In genomic region chr20:51482836-51483235, GRCh38 we compare ENCODE assay signal across 27 cellular contexts. TPM values are rescaled to one million over a fixed set of nuclear protein-coding genes. Genes with fewer than 3 reads are reported as not detected.
DNase-seq lines count a peak whose midpoint lies in the region; ATAC-seq and TF ChIP-seq lines count a peak whose summit lies in the region.
"Had no signal": no experiment of that assay in that cellular context is flagged by ENCODE, and none has a peak within 500 bp of the region (broad histone marks: within the 10 kb centered on the region; RNA-seq: fewer than 3 reads in every experiment).

No MANE protein-coding gene starts in this region.

- H3K9me3 Mint-ChIP-seq in activated T-cell treated with anti-CD3 and anti-CD28 coated beads, Interleukin-2, amount 50 U/mL, for 24 hours, result peaks cover 6% of the 10 kb centered on the region
- peaks cover 2% of the 10 kb centered on the region for H3K9me3 Mint-ChIP-seq in activated CD8-positive, alpha-beta T cell treated with anti-CD3 and anti-CD28 coated beads for 36 hours
- H3K9me3 Mint-ChIP-seq in immature natural killer cell (no peaks in the 10 kb centered on the region), type B pancreatic cell (no peaks in the 10 kb centered on the region)
- H3K9me3 Mint-ChIP-seq: T-cell had no signal

- no peak for TF ChIP-seq CTCF in activated CD8-positive, alpha-beta T cell treated with anti-CD3 and anti-CD28 coated beads for 36 hours (IDR thresholded peaks at IDR 0.05)
- TF ChIP-seq CTCF in type B pancreatic cell (conservative IDR thresholded peaks at IDR 0.05) (no peak), A673 (conservative IDR thresholded peaks at IDR 0.05; ENCODE audit: low read depth, low read length) (no peak)

- H3K4me3 Mint-ChIP-seq in activated T-cell treated with anti-CD3 and anti-CD28 coated beads, Interleukin-2, amount 50 U/mL, for 24 hours, result peak overlapping the region; percentile 74
- no peak overlapping the region for H3K4me3 Mint-ChIP-seq in activated CD8-positive, alpha-beta T cell treated with anti-CD3 and anti-CD28 coated beads for 36 hours
- H3K4me3 Mint-ChIP-seq in immature natural killer cell (peak overlapping the region in 1 of 5 donors; percentile 2), type B pancreatic cell (no peak overlapping the region)

- no peak overlapping the region for H3K27ac ChIP-seq in A673 (ENCODE audit: low read depth, low read length, poor library complexity, severe bottlenecking)
- H3K27ac ChIP-seq: A549, HL-60, lower lobe of right lung, sigmoid colon, SJSA1, transverse colon had no signal

- peak overlapping the region; percentile 100 for H3K27ac Mint-ChIP-seq in activated T-cell treated with anti-CD3 and anti-CD28 coated beads, Interleukin-2, amount 50 U/mL, for 24 hours
- peak overlapping the region; percentile 99 for H3K27ac Mint-ChIP-seq in activated CD8-positive, alpha-beta T cell treated with anti-CD3 and anti-CD28 coated beads for 36 hours
- H3K27ac Mint-ChIP-seq in immature natural killer cell (peak overlapping the region; percentile 39 to 92 (median 82)), type B pancreatic cell (peak overlapping the region; percentile 1)
- H3K27ac Mint-ChIP-seq: B cell had no signal

- no peaks in the 10 kb centered on the region for H3K27me3 ChIP-seq in A673 (replicated peaks; ENCODE audit: insufficient read depth, low read depth, low read length, poor library complexity)
- H3K27me3 ChIP-seq: sigmoid colon, SJSA1, transverse colon had no signal

- CTCF ChIA-PET in activated CD8-positive, alpha-beta T cell treated with anti-CD3 and anti-CD28 coated beads for 36 hours (lab: Charles Lee), result interaction anchor here (1.7 to 3.1 kb wide), 3 partner anchors 10 to 59 kb away, joined by 9 to 18 read pairs (median 10); partner anchors contain the start of gene NFATC2
- CTCF ChIA-PET in A673 (lab: Charles Lee), result no interaction called here

- H3K4me3 ChIP-seq in A673 (ENCODE audit: low read depth, low read length, poor library complexity, severe bottlenecking), result no peak overlapping the region
- H3K4me3 ChIP-seq: A549, lower lobe of right lung, sigmoid colon, SJSA1, transverse colon had no signal

- H3K36me3 ChIP-seq in A673 (ENCODE audit: insufficient read depth, low read length, poor library complexity, severe bottlenecking), result no peaks in the 10 kb centered on the region
- H3K36me3 ChIP-seq: lower lobe of right lung, sigmoid colon, SJSA1, transverse colon had no signal

- H3K36me3 Mint-ChIP-seq in activated T-cell treated with anti-CD3 and anti-CD28 coated beads, Interleukin-2, amount 50 U/mL, for 24 hours (ENCODE audit: low read depth), result peaks cover 84% of the 10 kb centered on the region
- H3K36me3 Mint-ChIP-seq in activated CD8-positive, alpha-beta T cell treated with anti-CD3 and anti-CD28 coated beads for 36 hours (ENCODE audit: low read depth), result peaks cover 78% of the 10 kb centered on the region
- H3K36me3 Mint-ChIP-seq in immature natural killer cell (peaks cover 35 to 54% (median 35%) of the 10 kb centered on the region in 3 donors), type B pancreatic cell (peaks cover 5% of the 10 kb centered on the region)

- DNase-seq in activated T-cell treated with anti-CD3 and anti-CD28 coated beads, Interleukin-2, amount 50 U/mL, for 24 hours, result no peak
- DNase-seq in activated T-cell treated with anti-CD3 and anti-CD28 coated beads, Interleukin-2, amount 50 U/mL, for 1 hour, result no peak
- no peak for DNase-seq in activated CD8-positive, alpha-beta T cell treated with anti-CD3 and anti-CD28 coated beads for 36 hours
- DNase-seq in immature natural killer cell (no peak), type B pancreatic cell (ENCODE audit: extremely low spot score, unreplicated experiment) (no peak), A673 (ENCODE audit: low spot score) (no peak), HT-29 (ENCODE audit: low spot score) (no peak)
- DNase-seq: activated CD4-positive, alpha-beta T cell treated with anti-CD3 and anti-CD28 coated beads for 4 hours; activated naive CD4-positive, alpha-beta T cell treated with anti-CD3 and anti-CD28 coated beads, Interleukin-2, amount 50 U/mL, for 16 hours; cerebellar nuclear complex; DND-41; GOT3; kidney; lower lobe of right lung; NCI-H1092; NCI-H187; NCI-H526 treated with DMSO at 0.1 percent for 48 hours; posterior cingulate gyrus; sigmoid colon; T-cell; transverse colon had no signal

- POLR2A ChIA-PET in activated CD8-positive, alpha-beta T cell treated with anti-CD3 and anti-CD28 coated beads for 36 hours (lab: Charles Lee), result interaction anchor here (2.0 to 4.1 kb wide), 5 partner anchors 11 to 46 kb away, joined by 6 to 56 read pairs (median 20); no protein-coding TSS in a partner anchor
- POLR2A ChIA-PET in A673 (lab: Charles Lee; ENCODE audit: low non-redundant PET), result no interaction called here

- no peak for ATAC-seq in activated CD8-positive, alpha-beta T cell treated with anti-CD3 and anti-CD28 coated beads for 36 hours
- no peak for ATAC-seq in HG03469 (IDR thresholded peaks at IDR 0.05; ENCODE audit: unreplicated experiment)
- ATAC-seq: A549, HepG2, lower lobe of right lung, T-cell had no signal

- peaks cover 6% of the 10 kb centered on the region for H3K4me1 ChIP-seq in A673 (ENCODE audit: insufficient read depth, low read length, poor library complexity, severe bottlenecking)
- H3K4me1 ChIP-seq: lower lobe of right lung, transverse colon had no signal

- peaks cover 95% of the 10 kb centered on the region for H3K4me1 Mint-ChIP-seq in activated T-cell treated with anti-CD3 and anti-CD28 coated beads, Interleukin-2, amount 50 U/mL, for 24 hours (ENCODE audit: low read depth)
- H3K4me1 Mint-ChIP-seq in activated CD8-positive, alpha-beta T cell treated with anti-CD3 and anti-CD28 coated beads for 36 hours (ENCODE audit: low read depth), result peaks cover 94% of the 10 kb centered on the region
- peaks cover 95 to 100% of the 10 kb centered on the region in 2 donors for H3K4me1 Mint-ChIP-seq in immature natural killer cell
- peaks cover 25% of the 10 kb centered on the region for H3K4me1 Mint-ChIP-seq in type B pancreatic cell (ENCODE audit: unreplicated experiment)

- intact Hi-C loops in activated CD8-positive, alpha-beta T cell treated with anti-CD3 and anti-CD28 coated beads for 36 hours (cut with micrococcal nuclease), result no loop called here
- intact Hi-C loops in A673 (cut with micrococcal nuclease; ENCODE audit: unreplicated experiment), result no loop called here

- no peaks in the 10 kb centered on the region for H3K27me3 Mint-ChIP-seq in activated T-cell treated with anti-CD3 and anti-CD28 coated beads, Interleukin-2, amount 50 U/mL, for 24 hours
- no peaks in the 10 kb centered on the region for H3K27me3 Mint-ChIP-seq in activated CD8-positive, alpha-beta T cell treated with anti-CD3 and anti-CD28 coated beads for 36 hours
- H3K27me3 Mint-ChIP-seq in immature natural killer cell (ENCODE audit: low read depth in 3 of 3) (peaks cover 0 to 6% (median 1%) of the 10 kb centered on the region in 3 donors), type B pancreatic cell (no peaks in the 10 kb centered on the region)
- H3K27me3 Mint-ChIP-seq: B cell, T-cell had no signal

- no TSS peak for BruUV-seq in A673 (replicated peaks; lab: Mats Ljungman, UMichigan)

- H3K9me3 ChIP-seq in A673 (ENCODE audit: low read depth, low read length, poor library complexity, severe bottlenecking), result no peaks in the 10 kb centered on the region
- H3K9me3 ChIP-seq: lower lobe of right lung, sigmoid colon, SJSA1, transverse colon had no signal

RNA-seq across cellular contexts. Expression of gene NFATC2, which starts 59.7 kb away (rescaled TPM):
- total RNA-seq in activated CD8-positive, alpha-beta T cell treated with anti-CD3 and anti-CD28 coated beads for 36 hours, result 10 to 100 TPM; 38.3 to 40.9 TPM
- 100 to 1,000 TPM in 1 of 3 donors, 10 to 100 TPM in 2; 14.5 to 101 (median 21.3) TPM for polyA plus RNA-seq in immature natural killer cell
- total RNA-seq in type B pancreatic cell (ENCODE audit: low replicate concordance), result 4.8 and 9.5 TPM in 2 replicates
- total RNA-seq in A673 (2021), result 0.64 and 0.76 TPM in 2 replicates
- 0.51 and 0.57 TPM in 2 replicates for total RNA-seq in HT-29 (2014; rRNA removed; shearing (Covaris generic))
- total RNA-seq: SJSA1 had no signal

Comparison
In these comparisons a context has a peak if more than half of its experiments do, and no peak if none do; other contexts are left out.
1. H3K27ac Mint-ChIP-seq: peak in every context shown above with its lines; median percentile 100 in activated T-cell treated with anti-CD3 and anti-CD28 coated beads, Interleukin-2, amount 50 U/mL, for 24 hours; 99 in activated CD8-positive, alpha-beta T cell treated with anti-CD3 and anti-CD28 coated beads for 36 hours; 82 in immature natural killer cell; 1 in type B pancreatic cell.